In genomic region chr15:75450307-75451201, GRCh38 we compare ENCODE assay signal across 1 cellular context.
A peak's percentile ranks its signal among the peaks of the same experiment; 100 is the strongest.
TF ChIP-seq lines count a peak whose summit lies in the region.

No MANE protein-coding gene starts in this region.

TF ChIP-seq in GM12878, 131 proteins besides CTCF, POLR2A, EP300 and RAD21 (continued from another document and continues in another):
- TF ChIP-seq MTA2 (IDR thresholded peaks at IDR 0.05; ENCODE audit: low read depth): no peak; the same call in 1 of the 2 replicates
- TF ChIP-seq EGR1 (IDR thresholded peaks at IDR 0.05; ENCODE audit: borderline replicate concordance in 1 of 2, low read depth in 2 of 2, low read length in 2 of 2): 0 out of 3 replicates have a peak, but pooled peaks of 1 of the 2 experiments have one; percentile 19
- TF ChIP-seq RUNX3 (IDR thresholded peaks at IDR 0.05; ENCODE audit: low read length): no peak
- no peak for TF ChIP-seq BRCA1 (IDR thresholded peaks at IDR 0.05; ENCODE audit: low read depth, low read length)
- TF ChIP-seq, protein P1, sequence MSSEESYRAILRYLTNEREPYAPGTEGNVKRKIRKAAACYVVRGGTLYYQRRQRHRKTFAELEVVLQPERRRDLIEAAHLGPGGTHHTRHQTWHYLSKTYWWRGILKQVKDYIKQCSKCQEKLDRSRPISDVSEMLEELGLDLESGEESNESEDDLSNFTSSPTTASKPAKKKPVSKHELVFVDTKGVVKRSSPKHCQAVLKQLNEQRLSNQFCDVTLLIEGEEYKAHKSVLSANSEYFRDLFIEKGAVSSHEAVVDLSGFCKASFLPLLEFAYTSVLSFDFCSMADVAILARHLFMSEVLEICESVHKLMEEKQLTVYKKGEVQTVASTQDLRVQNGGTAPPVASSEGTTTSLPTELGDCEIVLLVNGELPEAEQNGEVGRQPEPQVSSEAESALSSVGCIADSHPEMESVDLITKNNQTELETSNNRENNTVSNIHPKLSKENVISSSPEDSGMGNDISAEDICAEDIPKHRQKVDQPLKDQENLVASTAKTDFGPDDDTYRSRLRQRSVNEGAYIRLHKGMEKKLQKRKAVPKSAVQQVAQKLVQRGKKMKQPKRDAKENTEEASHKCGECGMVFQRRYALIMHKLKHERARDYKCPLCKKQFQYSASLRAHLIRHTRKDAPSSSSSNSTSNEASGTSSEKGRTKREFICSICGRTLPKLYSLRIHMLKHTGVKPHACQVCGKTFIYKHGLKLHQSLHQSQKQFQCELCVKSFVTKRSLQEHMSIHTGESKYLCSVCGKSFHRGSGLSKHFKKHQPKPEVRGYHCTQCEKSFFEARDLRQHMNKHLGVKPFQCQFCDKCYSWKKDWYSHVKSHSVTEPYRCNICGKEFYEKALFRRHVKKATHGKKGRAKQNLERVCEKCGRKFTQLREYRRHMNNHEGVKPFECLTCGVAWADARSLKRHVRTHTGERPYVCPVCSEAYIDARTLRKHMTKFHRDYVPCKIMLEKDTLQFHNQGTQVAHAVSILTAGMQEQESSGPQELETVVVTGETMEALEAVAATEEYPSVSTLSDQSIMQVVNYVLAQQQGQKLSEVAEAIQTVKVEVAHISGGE (CRISPR knock-in tag; IDR thresholded peaks at IDR 0.05): no peak
- TF ChIP-seq POLR2AphosphoS2 (IDR thresholded peaks at IDR 0.05; ENCODE audit: low read depth, low read length): no peak
- TF ChIP-seq, protein P2, sequence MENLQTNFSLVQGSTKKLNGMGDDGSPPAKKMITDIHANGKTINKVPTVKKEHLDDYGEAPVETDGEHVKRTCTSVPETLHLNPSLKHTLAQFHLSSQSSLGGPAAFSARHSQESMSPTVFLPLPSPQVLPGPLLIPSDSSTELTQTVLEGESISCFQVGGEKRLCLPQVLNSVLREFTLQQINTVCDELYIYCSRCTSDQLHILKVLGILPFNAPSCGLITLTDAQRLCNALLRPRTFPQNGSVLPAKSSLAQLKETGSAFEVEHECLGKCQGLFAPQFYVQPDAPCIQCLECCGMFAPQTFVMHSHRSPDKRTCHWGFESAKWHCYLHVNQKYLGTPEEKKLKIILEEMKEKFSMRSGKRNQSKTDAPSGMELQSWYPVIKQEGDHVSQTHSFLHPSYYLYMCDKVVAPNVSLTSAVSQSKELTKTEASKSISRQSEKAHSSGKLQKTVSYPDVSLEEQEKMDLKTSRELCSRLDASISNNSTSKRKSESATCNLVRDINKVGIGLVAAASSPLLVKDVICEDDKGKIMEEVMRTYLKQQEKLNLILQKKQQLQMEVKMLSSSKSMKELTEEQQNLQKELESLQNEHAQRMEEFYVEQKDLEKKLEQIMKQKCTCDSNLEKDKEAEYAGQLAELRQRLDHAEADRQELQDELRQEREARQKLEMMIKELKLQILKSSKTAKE (IDR thresholded peaks at IDR 0.05; ENCODE audit: low read depth, poor library complexity, severe bottlenecking): peak; percentile 28
- TF ChIP-seq ZNF207 (IDR thresholded peaks at IDR 0.05; ENCODE audit: borderline replicate concordance): no peak
- no peak for TF ChIP-seq ZNF24 (IDR thresholded peaks at IDR 0.05)
- no peak for TF ChIP-seq RFX5 (IDR thresholded peaks at IDR 0.05; ENCODE audit: low read depth, low read length)
- TF ChIP-seq FOXM1 (IDR thresholded peaks at IDR 0.05; ENCODE audit: low read depth, low read length): no peak
- no peak for TF ChIP-seq PAX5 (IDR thresholded peaks at IDR 0.05; ENCODE audit: borderline replicate concordance, low read depth, low read length)
- TF ChIP-seq HDAC6 (IDR thresholded peaks at IDR 0.05; ENCODE audit: unreplicated experiment): no peak
- no peak for TF ChIP-seq BMI1 (IDR thresholded peaks at IDR 0.05; ENCODE audit: borderline replicate concordance)
- no peak for TF ChIP-seq KDM1A (IDR thresholded peaks at IDR 0.05; ENCODE audit: borderline replicate concordance)
- peak in 1 of 2 experiments; percentile 26; a peak in 1 of 4 replicates for TF ChIP-seq IKZF2 (IDR thresholded peaks at IDR 0.05)
- TF ChIP-seq KLF5 (IDR thresholded peaks at IDR 0.05; ENCODE audit: partially characterized antibody): no peak
- TF ChIP-seq, protein P3, sequence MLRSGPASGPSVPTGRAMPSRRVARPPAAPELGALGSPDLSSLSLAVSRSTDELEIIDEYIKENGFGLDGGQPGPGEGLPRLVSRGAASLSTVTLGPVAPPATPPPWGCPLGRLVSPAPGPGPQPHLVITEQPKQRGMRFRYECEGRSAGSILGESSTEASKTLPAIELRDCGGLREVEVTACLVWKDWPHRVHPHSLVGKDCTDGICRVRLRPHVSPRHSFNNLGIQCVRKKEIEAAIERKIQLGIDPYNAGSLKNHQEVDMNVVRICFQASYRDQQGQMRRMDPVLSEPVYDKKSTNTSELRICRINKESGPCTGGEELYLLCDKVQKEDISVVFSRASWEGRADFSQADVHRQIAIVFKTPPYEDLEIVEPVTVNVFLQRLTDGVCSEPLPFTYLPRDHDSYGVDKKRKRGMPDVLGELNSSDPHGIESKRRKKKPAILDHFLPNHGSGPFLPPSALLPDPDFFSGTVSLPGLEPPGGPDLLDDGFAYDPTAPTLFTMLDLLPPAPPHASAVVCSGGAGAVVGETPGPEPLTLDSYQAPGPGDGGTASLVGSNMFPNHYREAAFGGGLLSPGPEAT (IDR thresholded peaks at IDR 0.05; ENCODE audit: low read depth): peak; percentile 42; the same call in 1 of the 2 replicates
- no peak for TF ChIP-seq ATF7 (IDR thresholded peaks at IDR 0.05; ENCODE audit: low read depth)
- TF ChIP-seq, protein P4, sequence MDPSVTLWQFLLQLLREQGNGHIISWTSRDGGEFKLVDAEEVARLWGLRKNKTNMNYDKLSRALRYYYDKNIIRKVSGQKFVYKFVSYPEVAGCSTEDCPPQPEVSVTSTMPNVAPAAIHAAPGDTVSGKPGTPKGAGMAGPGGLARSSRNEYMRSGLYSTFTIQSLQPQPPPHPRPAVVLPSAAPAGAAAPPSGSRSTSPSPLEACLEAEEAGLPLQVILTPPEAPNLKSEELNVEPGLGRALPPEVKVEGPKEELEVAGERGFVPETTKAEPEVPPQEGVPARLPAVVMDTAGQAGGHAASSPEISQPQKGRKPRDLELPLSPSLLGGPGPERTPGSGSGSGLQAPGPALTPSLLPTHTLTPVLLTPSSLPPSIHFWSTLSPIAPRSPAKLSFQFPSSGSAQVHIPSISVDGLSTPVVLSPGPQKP (IDR thresholded peaks at IDR 0.05; ENCODE audit: low read depth, low read length): no peak
- peak; percentile 58 for TF ChIP-seq IKZF1 (conservative IDR thresholded peaks at IDR 0.05)
- no peak for TF ChIP-seq NR2C1 (IDR thresholded peaks at IDR 0.05)
- TF ChIP-seq, protein P5, sequence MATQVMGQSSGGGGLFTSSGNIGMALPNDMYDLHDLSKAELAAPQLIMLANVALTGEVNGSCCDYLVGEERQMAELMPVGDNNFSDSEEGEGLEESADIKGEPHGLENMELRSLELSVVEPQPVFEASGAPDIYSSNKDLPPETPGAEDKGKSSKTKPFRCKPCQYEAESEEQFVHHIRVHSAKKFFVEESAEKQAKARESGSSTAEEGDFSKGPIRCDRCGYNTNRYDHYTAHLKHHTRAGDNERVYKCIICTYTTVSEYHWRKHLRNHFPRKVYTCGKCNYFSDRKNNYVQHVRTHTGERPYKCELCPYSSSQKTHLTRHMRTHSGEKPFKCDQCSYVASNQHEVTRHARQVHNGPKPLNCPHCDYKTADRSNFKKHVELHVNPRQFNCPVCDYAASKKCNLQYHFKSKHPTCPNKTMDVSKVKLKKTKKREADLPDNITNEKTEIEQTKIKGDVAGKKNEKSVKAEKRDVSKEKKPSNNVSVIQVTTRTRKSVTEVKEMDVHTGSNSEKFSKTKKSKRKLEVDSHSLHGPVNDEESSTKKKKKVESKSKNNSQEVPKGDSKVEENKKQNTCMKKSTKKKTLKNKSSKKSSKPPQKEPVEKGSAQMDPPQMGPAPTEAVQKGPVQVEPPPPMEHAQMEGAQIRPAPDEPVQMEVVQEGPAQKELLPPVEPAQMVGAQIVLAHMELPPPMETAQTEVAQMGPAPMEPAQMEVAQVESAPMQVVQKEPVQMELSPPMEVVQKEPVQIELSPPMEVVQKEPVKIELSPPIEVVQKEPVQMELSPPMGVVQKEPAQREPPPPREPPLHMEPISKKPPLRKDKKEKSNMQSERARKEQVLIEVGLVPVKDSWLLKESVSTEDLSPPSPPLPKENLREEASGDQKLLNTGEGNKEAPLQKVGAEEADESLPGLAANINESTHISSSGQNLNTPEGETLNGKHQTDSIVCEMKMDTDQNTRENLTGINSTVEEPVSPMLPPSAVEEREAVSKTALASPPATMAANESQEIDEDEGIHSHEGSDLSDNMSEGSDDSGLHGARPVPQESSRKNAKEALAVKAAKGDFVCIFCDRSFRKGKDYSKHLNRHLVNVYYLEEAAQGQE (IDR thresholded peaks at IDR 0.05; ENCODE audit: low read depth, low read length): no peak
- TF ChIP-seq SP1 (IDR thresholded peaks at IDR 0.05; ENCODE audit: low read depth, low read length): peak; percentile 16
- no peak for TF ChIP-seq SIX5 (IDR thresholded peaks at IDR 0.05; ENCODE audit: low read depth, low read length, severe bottlenecking)
- TF ChIP-seq, protein P6, sequence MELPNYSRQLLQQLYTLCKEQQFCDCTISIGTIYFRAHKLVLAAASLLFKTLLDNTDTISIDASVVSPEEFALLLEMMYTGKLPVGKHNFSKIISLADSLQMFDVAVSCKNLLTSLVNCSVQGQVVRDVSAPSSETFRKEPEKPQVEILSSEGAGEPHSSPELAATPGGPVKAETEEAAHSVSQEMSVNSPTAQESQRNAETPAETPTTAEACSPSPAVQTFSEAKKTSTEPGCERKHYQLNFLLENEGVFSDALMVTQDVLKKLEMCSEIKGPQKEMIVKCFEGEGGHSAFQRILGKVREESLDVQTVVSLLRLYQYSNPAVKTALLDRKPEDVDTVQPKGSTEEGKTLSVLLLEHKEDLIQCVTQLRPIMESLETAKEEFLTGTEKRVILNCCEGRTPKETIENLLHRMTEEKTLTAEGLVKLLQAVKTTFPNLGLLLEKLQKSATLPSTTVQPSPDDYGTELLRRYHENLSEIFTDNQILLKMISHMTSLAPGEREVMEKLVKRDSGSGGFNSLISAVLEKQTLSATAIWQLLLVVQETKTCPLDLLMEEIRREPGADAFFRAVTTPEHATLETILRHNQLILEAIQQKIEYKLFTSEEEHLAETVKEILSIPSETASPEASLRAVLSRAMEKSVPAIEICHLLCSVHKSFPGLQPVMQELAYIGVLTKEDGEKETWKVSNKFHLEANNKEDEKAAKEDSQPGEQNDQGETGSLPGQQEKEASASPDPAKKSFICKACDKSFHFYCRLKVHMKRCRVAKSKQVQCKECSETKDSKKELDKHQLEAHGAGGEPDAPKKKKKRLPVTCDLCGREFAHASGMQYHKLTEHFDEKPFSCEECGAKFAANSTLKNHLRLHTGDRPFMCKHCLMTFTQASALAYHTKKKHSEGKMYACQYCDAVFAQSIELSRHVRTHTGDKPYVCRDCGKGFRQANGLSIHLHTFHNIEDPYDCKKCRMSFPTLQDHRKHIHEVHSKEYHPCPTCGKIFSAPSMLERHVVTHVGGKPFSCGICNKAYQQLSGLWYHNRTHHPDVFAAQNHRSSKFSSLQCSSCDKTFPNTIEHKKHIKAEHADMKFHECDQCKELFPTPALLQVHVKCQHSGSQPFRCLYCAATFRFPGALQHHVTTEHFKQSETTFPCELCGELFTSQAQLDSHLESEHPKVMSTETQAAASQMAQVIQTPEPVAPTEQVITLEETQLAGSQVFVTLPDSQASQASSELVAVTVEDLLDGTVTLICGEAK (IDR thresholded peaks at IDR 0.05; ENCODE audit: borderline replicate concordance): no peak
- TF ChIP-seq SMAD1 (IDR thresholded peaks at IDR 0.05; ENCODE audit: low read depth, partially characterized antibody): no peak
- TF ChIP-seq IRF4 (IDR thresholded peaks at IDR 0.05; ENCODE audit: low read depth, low read length): no peak
- peak; percentile 61 to 90; a peak in 3 of 4 replicates for TF ChIP-seq BHLHE40 (IDR thresholded peaks at IDR 0.05; ENCODE audit: borderline replicate concordance in 1 of 2, low read depth in 2 of 2, low read length in 1 of 2)
- TF ChIP-seq, protein P7, sequence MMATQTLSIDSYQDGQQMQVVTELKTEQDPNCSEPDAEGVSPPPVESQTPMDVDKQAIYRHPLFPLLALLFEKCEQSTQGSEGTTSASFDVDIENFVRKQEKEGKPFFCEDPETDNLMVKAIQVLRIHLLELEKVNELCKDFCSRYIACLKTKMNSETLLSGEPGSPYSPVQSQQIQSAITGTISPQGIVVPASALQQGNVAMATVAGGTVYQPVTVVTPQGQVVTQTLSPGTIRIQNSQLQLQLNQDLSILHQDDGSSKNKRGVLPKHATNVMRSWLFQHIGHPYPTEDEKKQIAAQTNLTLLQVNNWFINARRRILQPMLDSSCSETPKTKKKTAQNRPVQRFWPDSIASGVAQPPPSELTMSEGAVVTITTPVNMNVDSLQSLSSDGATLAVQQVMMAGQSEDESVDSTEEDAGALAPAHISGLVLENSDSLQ (IDR thresholded peaks at IDR 0.05): peak; percentile 25; the same call in 1 of the 2 replicates
- no peak for TF ChIP-seq ZNF622 (IDR thresholded peaks at IDR 0.05)
- 0 out of 2 replicates have a peak, but pooled peaks have one; percentile 53 for TF ChIP-seq DPF2 (IDR thresholded peaks at IDR 0.05)
- 0 out of 2 replicates have a peak, but pooled peaks have one; percentile 21 for TF ChIP-seq GATAD2B (conservative IDR thresholded peaks at IDR 0.05; ENCODE audit: low read depth)
- peak; percentile 31; the same call in 1 of the 2 replicates for TF ChIP-seq EED (IDR thresholded peaks at IDR 0.05; ENCODE audit: low read depth)
- no peak for TF ChIP-seq RBBP5 (conservative IDR thresholded peaks at IDR 0.05)
- peak; percentile 34; the same call in 1 of the 2 replicates for TF ChIP-seq BACH1 (IDR thresholded peaks at IDR 0.05; ENCODE audit: borderline replicate concordance)
- TF ChIP-seq, protein P8, sequence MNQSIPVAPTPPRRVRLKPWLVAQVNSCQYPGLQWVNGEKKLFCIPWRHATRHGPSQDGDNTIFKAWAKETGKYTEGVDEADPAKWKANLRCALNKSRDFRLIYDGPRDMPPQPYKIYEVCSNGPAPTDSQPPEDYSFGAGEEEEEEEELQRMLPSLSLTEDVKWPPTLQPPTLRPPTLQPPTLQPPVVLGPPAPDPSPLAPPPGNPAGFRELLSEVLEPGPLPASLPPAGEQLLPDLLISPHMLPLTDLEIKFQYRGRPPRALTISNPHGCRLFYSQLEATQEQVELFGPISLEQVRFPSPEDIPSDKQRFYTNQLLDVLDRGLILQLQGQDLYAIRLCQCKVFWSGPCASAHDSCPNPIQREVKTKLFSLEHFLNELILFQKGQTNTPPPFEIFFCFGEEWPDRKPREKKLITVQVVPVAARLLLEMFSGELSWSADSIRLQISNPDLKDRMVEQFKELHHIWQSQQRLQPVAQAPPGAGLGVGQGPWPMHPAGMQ (IDR thresholded peaks at IDR 0.05; ENCODE audit: borderline replicate concordance): no peak
- 0 out of 2 replicates have a peak, but pooled peaks have one; percentile 14 for TF ChIP-seq NRF1 (conservative IDR thresholded peaks at IDR 0.05; ENCODE audit: low read depth, low read length)
- TF ChIP-seq NR2C2 (IDR thresholded peaks at IDR 0.05; ENCODE audit: borderline replicate concordance, control insufficient read depth, insufficient read length, low read depth): no peak
- TF ChIP-seq TCF7 (IDR thresholded peaks at IDR 0.05; ENCODE audit: borderline replicate concordance): no peak
- no peak for TF ChIP-seq MYC (IDR thresholded peaks at IDR 0.05; ENCODE audit: insufficient read depth, insufficient read length, insufficient replicate concordance, low read length, severe bottlenecking)
- TF ChIP-seq MYB (IDR thresholded peaks at IDR 0.05; ENCODE audit: borderline replicate concordance, low read depth, low read length): no peak
- TF ChIP-seq CREM (IDR thresholded peaks at IDR 0.05; ENCODE audit: low read depth): no peak
- no peak for TF ChIP-seq CEBPB (IDR thresholded peaks at IDR 0.05; ENCODE audit: borderline replicate concordance in 1 of 2, low read depth in 2 of 2, low read length in 2 of 2)
- no peak for TF ChIP-seq CBFB (IDR thresholded peaks at IDR 0.05; ENCODE audit: low read depth)
